38 cellular contexts compared by ENCODE assay signal in genomic region chr12:130573235-130573634, GRCh38.
"Had no signal": no experiment of that assay in that cellular context is flagged by ENCODE, and none has a peak within 500 bp of the region (broad histone marks: within the 10 kb centered on the region; RNA-seq: fewer than 3 reads in every experiment).

No MANE protein-coding gene starts in this region.

- FAIRE-seq: colon, endometrium, endothelial cell of umbilical vein had no signal

- H3K9me3 ChIP-seq: adrenal gland, ascending aorta, esophagus squamous epithelium had no signal

- H3K27ac ChIP-seq: ascending aorta, breast epithelium, cardiac muscle cell, epithelial cell of prostate, esophagus squamous epithelium, gastroesophageal sphincter had no signal

- ATAC-seq: activated CD4-positive, alpha-beta T cell treated with anti-CD3 and anti-CD28 coated beads for 36 hours; activated CD8-positive, alpha-beta memory T cell treated with anti-CD3 and anti-CD28 coated beads, Interleukin-2, amount 10 ng/mL, durations not matched to agents 7 days and 5 days; activated CD8-positive, alpha-beta T cell treated with anti-CD3 and anti-CD28 coated beads, Interleukin-2, amount 10 ng/mL, durations not matched to agents 7 days and 5 days; activated naive CD8-positive, alpha-beta T cell treated with anti-CD3 and anti-CD28 coated beads, Interleukin-2, amount 50 U/mL, for 24 hours; effector memory CD8-positive, alpha-beta T cell; gastroesophageal sphincter had no signal

- H3K27me3 ChIP-seq: adrenal gland, ascending aorta, breast epithelium, cardiac muscle cell, esophagus squamous epithelium had no signal

- H3K27ac Mint-ChIP-seq: activated CD4-positive, alpha-beta memory T cell treated with anti-CD3 and anti-CD28 coated beads for 36 hours; activated CD4-positive, alpha-beta T cell treated with anti-CD3 and anti-CD28 coated beads for 36 hours; activated CD4-positive, alpha-beta T cell treated with anti-CD3 and anti-CD28 coated beads, Interleukin-2, amount 10 ng/mL, durations not matched to agents 24 days and 14 days; activated CD8-positive, alpha-beta memory T cell treated with anti-CD3 and anti-CD28 coated beads, Interleukin-2, amount 10 ng/mL, durations not matched to agents 7 days and 5 days; activated CD8-positive, alpha-beta T cell treated with anti-CD3 and anti-CD28 coated beads, Interleukin-2, amount 10 ng/mL, durations not matched to agents 7 days and 5 days; activated naive CD4-positive, alpha-beta T cell treated with anti-CD3 and anti-CD28 coated beads for 36 hours; activated naive CD4-positive, alpha-beta T cell treated with anti-CD3 and anti-CD28 coated beads, Interleukin-2, amount 50 U/mL, for 24 hours; activated naive CD8-positive, alpha-beta T cell treated with anti-CD3 and anti-CD28 coated beads for 36 hours; activated naive CD8-positive, alpha-beta T cell treated with anti-CD3 and anti-CD28 coated beads, Interleukin-2, amount 50 U/mL, for 24 hours; activated T-helper 1 cell treated with anti-CD3 and anti-CD28 coated beads, Interleukin-12 subunit alpha, Interleukin-12 subunit beta, Interleukin-2, Interleukin-4 antibody, amounts not matched to agents 30 ng/mL and 10 ng/mL and 1 ng/mL, durations not matched to agents 14 hours and 24 hours and 36 hours; activated T-helper 2 cell treated with anti-CD3 and anti-CD28 coated beads, Interferon-gamma antibody, Interleukin-2, Interleukin-4, amounts not matched to agents 10 μg/mL and 5 μg/mL and 100 μg/mL, durations not matched to agents 14 hours and 24 hours and 36 hours; effector memory CD8-positive, alpha-beta T cell had no signal

- DNase-seq: activated CD4-positive, alpha-beta memory T cell treated with anti-CD3 and anti-CD28 coated beads for 36 hours; activated CD4-positive, alpha-beta T cell treated with anti-CD3 and anti-CD28 coated beads for 36 hours; activated CD4-positive, alpha-beta T cell treated with anti-CD3 and anti-CD28 coated beads, Interleukin-2, amount 10 ng/mL, durations not matched to agents 24 days and 14 days; activated CD4-positive, CD25-positive, alpha-beta regulatory T cell; activated CD4-positive, CD25-positive, alpha-beta regulatory T cell treated with anti-CD3 and anti-CD28 coated beads, Interleukin-2, amount 50 U/mL, for 72 hours; activated CD8-positive, alpha-beta memory T cell treated with anti-CD3 and anti-CD28 coated beads, Interleukin-2, amount 10 ng/mL, durations not matched to agents 7 days and 5 days; activated CD8-positive, alpha-beta memory T cell treated with anti-CD3 and anti-CD28 coated beads, Interleukin-2, amount 50 U/mL, for 4 hours; activated CD8-positive, alpha-beta T cell treated with anti-CD3 and anti-CD28 coated beads, Interleukin-2, amount 10 ng/mL, durations not matched to agents 7 days and 5 days; activated effector memory CD4-positive, alpha-beta T cell treated with anti-CD3 and anti-CD28 coated beads, Interleukin-2, amount 50 U/mL, for 16 hours; activated naive CD4-positive, alpha-beta T cell treated with anti-CD3 and anti-CD28 coated beads for 36 hours; activated naive CD8-positive, alpha-beta T cell treated with anti-CD3 and anti-CD28 coated beads for 36 hours; activated naive CD8-positive, alpha-beta T cell treated with anti-CD3 and anti-CD28 coated beads, Interleukin-2, amount 50 U/mL, for 24 hours; activated T-cell treated with anti-CD3 and anti-CD28 coated beads, Interleukin-2, amount 50 U/mL, for 1 hour; activated T-cell treated with anti-CD3 and anti-CD28 coated beads, Interleukin-2, amount 50 U/mL, for 48 hours; central memory CD4-positive, alpha-beta T cell; cerebellar nuclear complex; cortex of kidney; dermis blood vessel endothelial cell; effector CD4-positive, alpha-beta T cell; effector memory CD8-positive, alpha-beta T cell; esophagus squamous epithelium; foreskin melanocyte; head of caudate nucleus; hippocampal formation; T-helper 2 cell had no signal

- H3K4me1 ChIP-seq: adrenal gland, ascending aorta, breast epithelium, esophagus squamous epithelium, gastroesophageal sphincter had no signal

- H3K9me3 Mint-ChIP-seq: activated CD4-positive, alpha-beta T cell treated with anti-CD3 and anti-CD28 coated beads, Interleukin-2, amount 10 ng/mL, durations not matched to agents 24 days and 14 days; activated naive CD4-positive, alpha-beta T cell treated with anti-CD3 and anti-CD28 coated beads for 36 hours; activated naive CD4-positive, alpha-beta T cell treated with anti-CD3 and anti-CD28 coated beads, Interleukin-2, amount 50 U/mL, for 24 hours; activated naive CD8-positive, alpha-beta T cell treated with anti-CD3 and anti-CD28 coated beads for 36 hours; activated naive CD8-positive, alpha-beta T cell treated with anti-CD3 and anti-CD28 coated beads, Interleukin-2, amount 50 U/mL, for 24 hours; activated T-helper 1 cell treated with anti-CD3 and anti-CD28 coated beads, Interleukin-12 subunit alpha, Interleukin-12 subunit beta, Interleukin-2, Interleukin-4 antibody, amounts not matched to agents 30 ng/mL and 10 ng/mL and 1 ng/mL, durations not matched to agents 14 hours and 24 hours and 36 hours; activated T-helper 2 cell treated with anti-CD3 and anti-CD28 coated beads, Interferon-gamma antibody, Interleukin-2, Interleukin-4, amounts not matched to agents 10 μg/mL and 5 μg/mL and 100 μg/mL, durations not matched to agents 14 hours and 24 hours and 36 hours had no signal

- H3K4me1 Mint-ChIP-seq: activated CD4-positive, alpha-beta T cell treated with anti-CD3 and anti-CD28 coated beads for 36 hours; activated CD4-positive, alpha-beta T cell treated with anti-CD3 and anti-CD28 coated beads, Interleukin-2, amount 10 ng/mL, durations not matched to agents 24 days and 14 days; activated CD8-positive, alpha-beta memory T cell treated with anti-CD3 and anti-CD28 coated beads, Interleukin-2, amount 10 ng/mL, durations not matched to agents 7 days and 5 days; activated naive CD4-positive, alpha-beta T cell treated with anti-CD3 and anti-CD28 coated beads, Interleukin-2, amount 50 U/mL, for 24 hours; activated naive CD8-positive, alpha-beta T cell treated with anti-CD3 and anti-CD28 coated beads for 36 hours; activated naive CD8-positive, alpha-beta T cell treated with anti-CD3 and anti-CD28 coated beads, Interleukin-2, amount 50 U/mL, for 24 hours had no signal

- H3K36me3 ChIP-seq: adrenal gland, ascending aorta, breast epithelium, cardiac muscle cell, esophagus squamous epithelium, gastroesophageal sphincter had no signal

- H3K27me3 Mint-ChIP-seq: activated CD4-positive, alpha-beta memory T cell treated with anti-CD3 and anti-CD28 coated beads for 36 hours; activated CD4-positive, alpha-beta T cell treated with anti-CD3 and anti-CD28 coated beads for 36 hours; activated CD4-positive, alpha-beta T cell treated with anti-CD3 and anti-CD28 coated beads, Interleukin-2, amount 10 ng/mL, durations not matched to agents 24 days and 14 days; activated CD8-positive, alpha-beta memory T cell treated with anti-CD3 and anti-CD28 coated beads, Interleukin-2, amount 10 ng/mL, durations not matched to agents 7 days and 5 days; activated naive CD4-positive, alpha-beta T cell treated with anti-CD3 and anti-CD28 coated beads, Interleukin-2, amount 50 U/mL, for 24 hours; activated naive CD8-positive, alpha-beta T cell treated with anti-CD3 and anti-CD28 coated beads for 36 hours; activated naive CD8-positive, alpha-beta T cell treated with anti-CD3 and anti-CD28 coated beads, Interleukin-2, amount 50 U/mL, for 24 hours had no signal

- H3K36me3 Mint-ChIP-seq: activated CD4-positive, alpha-beta memory T cell treated with anti-CD3 and anti-CD28 coated beads for 36 hours; activated CD8-positive, alpha-beta memory T cell treated with anti-CD3 and anti-CD28 coated beads, Interleukin-2, amount 10 ng/mL, durations not matched to agents 7 days and 5 days; activated naive CD4-positive, alpha-beta T cell treated with anti-CD3 and anti-CD28 coated beads, Interleukin-2, amount 50 U/mL, for 24 hours; activated naive CD8-positive, alpha-beta T cell treated with anti-CD3 and anti-CD28 coated beads for 36 hours; brain had no signal

- H3K4me3 Mint-ChIP-seq: activated CD4-positive, alpha-beta memory T cell treated with anti-CD3 and anti-CD28 coated beads for 36 hours; activated CD4-positive, alpha-beta T cell treated with anti-CD3 and anti-CD28 coated beads for 36 hours; activated CD4-positive, alpha-beta T cell treated with anti-CD3 and anti-CD28 coated beads, Interleukin-2, amount 10 ng/mL, durations not matched to agents 24 days and 14 days; activated CD8-positive, alpha-beta memory T cell treated with anti-CD3 and anti-CD28 coated beads, Interleukin-2, amount 10 ng/mL, durations not matched to agents 7 days and 5 days; activated CD8-positive, alpha-beta T cell treated with anti-CD3 and anti-CD28 coated beads, Interleukin-2, amount 10 ng/mL, durations not matched to agents 7 days and 5 days; activated naive CD4-positive, alpha-beta T cell treated with anti-CD3 and anti-CD28 coated beads for 36 hours; activated naive CD4-positive, alpha-beta T cell treated with anti-CD3 and anti-CD28 coated beads, Interleukin-2, amount 50 U/mL, for 24 hours; activated naive CD8-positive, alpha-beta T cell treated with anti-CD3 and anti-CD28 coated beads for 36 hours; activated naive CD8-positive, alpha-beta T cell treated with anti-CD3 and anti-CD28 coated beads, Interleukin-2, amount 50 U/mL, for 24 hours; activated T-helper 1 cell treated with anti-CD3 and anti-CD28 coated beads, Interleukin-12 subunit alpha, Interleukin-12 subunit beta, Interleukin-2, Interleukin-4 antibody, amounts not matched to agents 30 ng/mL and 10 ng/mL and 1 ng/mL, durations not matched to agents 14 hours and 24 hours and 36 hours; brain; effector memory CD8-positive, alpha-beta T cell had no signal

- H3K4me3 ChIP-seq: adrenal gland, ascending aorta, breast epithelium, cardiac muscle cell, esophagus squamous epithelium, gastroesophageal sphincter had no signal
